Comparison of ENCODE assay signal across 22 cellular contexts in genomic region chr3:156802827-156803606, GRCh38. TPM values are rescaled to one million over a fixed set of nuclear protein-coding genes. Genes with fewer than 3 reads are reported as not detected.
"Had no signal": no experiment of that assay in that cellular context is flagged by ENCODE, and none has a peak within 500 bp of the region (broad histone marks: within the 10 kb centered on the region; RNA-seq: fewer than 3 reads in every experiment).

No MANE protein-coding gene starts in this region.

- ATAC-seq: activated T-helper 17 cell treated with anti-CD3 and anti-CD28 coated beads, Interleukin-2, amount 50 U/mL, for 72 hours; T-helper 17 cell had no signal

- H3K27ac ChIP-seq: PC-9 had no signal

- DNase-seq: activated B cell treated with CpG ODN at 0.5 μM for 24 hours; activated CD4-positive, alpha-beta memory T cell treated with anti-CD3 and anti-CD28 coated beads for 36 hours; activated CD4-positive, alpha-beta T cell treated with anti-CD3 and anti-CD28 coated beads for 1 hour; activated CD4-positive, alpha-beta T cell treated with anti-CD3 and anti-CD28 coated beads, Interleukin-2, amount 10 ng/mL, durations not matched to agents 7 days and 5 days; activated gamma-delta T cell; activated naive CD4-positive, alpha-beta T cell treated with anti-CD3 and anti-CD28 coated beads for 36 hours; activated T-cell treated with anti-CD3 and anti-CD28 coated beads for 4 hours; activated T-cell treated with anti-CD3 and anti-CD28 coated beads, Interleukin-2, amount 50 U/mL, for 48 hours; amygdala; KG1; NCI-H1048; NCI-H1417; NCI-H1930; NCI-H446; NCI-H526; NCI-H774; PC-9; SHP77 treated with DMSO at 0.1 percent for 48 hours; T-helper 17 cell; T-helper 9 cell had no signal

RNA-seq across cellular contexts. Expression of gene LEKR1, which starts 23.1 kb away (rescaled TPM):
- total RNA-seq: SK-MEL-5 had no signal
